In genomic region chr7:72345208-72345727, GRCh38 we compare ENCODE assay signal across 30 cellular contexts.
"Had no signal": no experiment of that assay in that cellular context is flagged by ENCODE, and none has a peak within 500 bp of the region (broad histone marks: within the 10 kb centered on the region; RNA-seq: fewer than 3 reads in every experiment).

No MANE protein-coding gene starts in this region.

- H3K4me1 Mint-ChIP-seq: naive B cell; naive thymus-derived CD8-positive, alpha-beta T cell; stimulated activated effector memory CD8-positive, alpha-beta T cell treated with anti-CD3 and anti-CD28 coated beads, Interleukin-12 subunit alpha, Interleukin-12 subunit beta, amount 100 ng/mL, for 72 hours; stimulated activated naive B cell treated with anti-CD40 and anti-IgM and Interleukin-4, amounts not matched to agents 10 μg/mL and 1 μg/mL and 100 μg/mL, for 72 hours had no signal

- H3K27me3 ChIP-seq: neural progenitor cell, ovary, right lobe of liver, thyroid gland, tibial nerve, upper lobe of left lung, vagina had no signal

- H3K36me3 Mint-ChIP-seq: naive thymus-derived CD8-positive, alpha-beta T cell; natural killer cell treated with Interleukin-12 subunit alpha and Interleukin-12 subunit beta and Interleukin-15 and Interleukin-18, amount 100 ng/mL, for 72 hours; neural progenitor cell; stimulated activated effector memory CD8-positive, alpha-beta T cell treated with anti-CD3 and anti-CD28 coated beads, Interleukin-12 subunit alpha, Interleukin-12 subunit beta, amount 100 ng/mL, for 72 hours; stimulated activated naive B cell treated with anti-CD40 and anti-IgM and Interleukin-4, amounts not matched to agents 10 μg/mL and 1 μg/mL and 100 μg/mL, for 72 hours had no signal

- H3K4me1 ChIP-seq: parathyroid adenoma, psoas muscle, right lobe of liver, spleen, stomach, thyroid gland, tibial nerve, upper lobe of left lung, vagina had no signal

- H3K36me3 ChIP-seq: neural progenitor cell, ovary, right lobe of liver, spleen, stomach, thoracic aorta, thyroid gland, tibial nerve, upper lobe of left lung, vagina had no signal

- H3K79me2 ChIP-seq: parathyroid adenoma had no signal

- FAIRE-seq: urothelium cell line had no signal

- H3K9me3 ChIP-seq: ovary, psoas muscle, right lobe of liver, stomach, thoracic aorta, thyroid gland, tibial nerve, upper lobe of left lung, vagina had no signal

- H3K27ac Mint-ChIP-seq: naive B cell; natural killer cell treated with Interleukin-12 subunit alpha and Interleukin-12 subunit beta and Interleukin-15 and Interleukin-18, amount 100 ng/mL, for 72 hours; neural progenitor cell; progenitor cell of endocrine pancreas; stimulated activated effector memory CD8-positive, alpha-beta T cell treated with anti-CD3 and anti-CD28 coated beads, Interleukin-12 subunit alpha, Interleukin-12 subunit beta, amount 100 ng/mL, for 72 hours; stimulated activated naive B cell treated with anti-CD40 and anti-IgM and Interleukin-4, amounts not matched to agents 10 μg/mL and 1 μg/mL and 100 μg/mL, for 72 hours had no signal

- ATAC-seq: naive thymus-derived CD8-positive, alpha-beta T cell; natural killer cell treated with Interleukin-12 subunit alpha and Interleukin-12 subunit beta and Interleukin-15 and Interleukin-18, amount 100 ng/mL, for 72 hours; psoas muscle; right cardiac atrium; right lobe of liver; stimulated activated effector memory CD8-positive, alpha-beta T cell treated with anti-CD3 and anti-CD28 coated beads, Interleukin-12 subunit alpha, Interleukin-12 subunit beta, amount 100 ng/mL, for 72 hours; stimulated activated naive B cell treated with anti-CD40 and anti-IgM and Interleukin-4, amounts not matched to agents 10 μg/mL and 1 μg/mL and 100 μg/mL, for 72 hours had no signal

- H3K4me3 Mint-ChIP-seq: naive B cell; naive thymus-derived CD8-positive, alpha-beta T cell; natural killer cell treated with Interleukin-12 subunit alpha and Interleukin-12 subunit beta and Interleukin-15 and Interleukin-18, amount 100 ng/mL, for 72 hours; neural progenitor cell; stimulated activated effector memory CD8-positive, alpha-beta T cell treated with anti-CD3 and anti-CD28 coated beads, Interleukin-12 subunit alpha, Interleukin-12 subunit beta, amount 100 ng/mL, for 72 hours; stimulated activated naive B cell treated with anti-CD40 and anti-IgM and Interleukin-4, amounts not matched to agents 10 μg/mL and 1 μg/mL and 100 μg/mL, for 72 hours had no signal

- H3K9ac ChIP-seq: neural progenitor cell, parathyroid adenoma had no signal

- H2AFZ ChIP-seq: neural progenitor cell, parathyroid adenoma had no signal

- H3K4me3 ChIP-seq: neural progenitor cell, ovary, psoas muscle, right lobe of liver, skin epidermis, smooth muscle cell, spleen, stomach, thoracic aorta, thyroid gland, tibial nerve, upper lobe of left lung, vagina had no signal

- H3K9me3 Mint-ChIP-seq: natural killer cell treated with Interleukin-12 subunit alpha and Interleukin-12 subunit beta and Interleukin-15 and Interleukin-18, amount 100 ng/mL, for 72 hours had no signal

- H3K4me2 ChIP-seq: neural progenitor cell, smooth muscle cell had no signal

- DNase-seq: naive B cell; naive thymus-derived CD8-positive, alpha-beta T cell; occipital lobe; ovary; posterior cingulate gyrus; psoas muscle; right cardiac atrium; right lobe of liver; spleen; stimulated activated CD4-positive, alpha-beta T cell treated with anti-CD3 and anti-CD28 coated beads, Interleukin-15, amount 100 ng/mL, for 24 hours; stimulated activated CD4-positive, alpha-beta T cell treated with anti-CD3 and anti-CD28 coated beads, Interleukin-2, amount 100 ng/mL, for 24 hours; stimulated activated CD4-positive, alpha-beta T cell treated with anti-CD3 and anti-CD28 coated beads, Interleukin-2, amount 100 ng/mL, for 48 hours; stimulated activated CD4-positive, alpha-beta T cell treated with anti-CD3 and anti-CD28 coated beads, Interleukin-4, amount 100 ng/mL, for 24 hours; stimulated activated naive B cell treated with anti-CD40 and anti-IgM and Interleukin-4, amounts not matched to agents 10 μg/mL and 1 μg/mL and 100 μg/mL, for 72 hours; stimulated activated naive CD4-positive, alpha-beta T cell treated with Interleukin-2 at 50 U/mL for 16 hours; stomach; thyroid gland; trophoblast cell; upper lobe of left lung had no signal

- H3K27ac ChIP-seq: neural progenitor cell, ovary, parathyroid adenoma, psoas muscle, right lobe of liver, skin epidermis, spleen, stomach, thoracic aorta, thyroid gland, tibial nerve, upper lobe of left lung, vagina had no signal
